1 cellular context compared by ENCODE assay signal in genomic region chr20:58627212-58628072, GRCh38.
TF ChIP-seq lines count a peak whose summit lies in the region.

No MANE protein-coding gene starts in this region.

TF ChIP-seq in K562, 482 proteins besides CTCF, POLR2A, EP300 and RAD21 (continued from another document):
- no peak for TF ChIP-seq IRF9 (tag; IDR thresholded peaks at IDR 0.05)
- no peak for TF ChIP-seq ARNT (IDR thresholded peaks at IDR 0.05)
- TF ChIP-seq ZNF280B (CRISPR knock-in tag; IDR thresholded peaks at IDR 0.05) = no peak
- TF ChIP-seq TCF7 (IDR thresholded peaks at IDR 0.05; ENCODE audit: borderline replicate concordance) = no peak
- TF ChIP-seq, protein P1, sequence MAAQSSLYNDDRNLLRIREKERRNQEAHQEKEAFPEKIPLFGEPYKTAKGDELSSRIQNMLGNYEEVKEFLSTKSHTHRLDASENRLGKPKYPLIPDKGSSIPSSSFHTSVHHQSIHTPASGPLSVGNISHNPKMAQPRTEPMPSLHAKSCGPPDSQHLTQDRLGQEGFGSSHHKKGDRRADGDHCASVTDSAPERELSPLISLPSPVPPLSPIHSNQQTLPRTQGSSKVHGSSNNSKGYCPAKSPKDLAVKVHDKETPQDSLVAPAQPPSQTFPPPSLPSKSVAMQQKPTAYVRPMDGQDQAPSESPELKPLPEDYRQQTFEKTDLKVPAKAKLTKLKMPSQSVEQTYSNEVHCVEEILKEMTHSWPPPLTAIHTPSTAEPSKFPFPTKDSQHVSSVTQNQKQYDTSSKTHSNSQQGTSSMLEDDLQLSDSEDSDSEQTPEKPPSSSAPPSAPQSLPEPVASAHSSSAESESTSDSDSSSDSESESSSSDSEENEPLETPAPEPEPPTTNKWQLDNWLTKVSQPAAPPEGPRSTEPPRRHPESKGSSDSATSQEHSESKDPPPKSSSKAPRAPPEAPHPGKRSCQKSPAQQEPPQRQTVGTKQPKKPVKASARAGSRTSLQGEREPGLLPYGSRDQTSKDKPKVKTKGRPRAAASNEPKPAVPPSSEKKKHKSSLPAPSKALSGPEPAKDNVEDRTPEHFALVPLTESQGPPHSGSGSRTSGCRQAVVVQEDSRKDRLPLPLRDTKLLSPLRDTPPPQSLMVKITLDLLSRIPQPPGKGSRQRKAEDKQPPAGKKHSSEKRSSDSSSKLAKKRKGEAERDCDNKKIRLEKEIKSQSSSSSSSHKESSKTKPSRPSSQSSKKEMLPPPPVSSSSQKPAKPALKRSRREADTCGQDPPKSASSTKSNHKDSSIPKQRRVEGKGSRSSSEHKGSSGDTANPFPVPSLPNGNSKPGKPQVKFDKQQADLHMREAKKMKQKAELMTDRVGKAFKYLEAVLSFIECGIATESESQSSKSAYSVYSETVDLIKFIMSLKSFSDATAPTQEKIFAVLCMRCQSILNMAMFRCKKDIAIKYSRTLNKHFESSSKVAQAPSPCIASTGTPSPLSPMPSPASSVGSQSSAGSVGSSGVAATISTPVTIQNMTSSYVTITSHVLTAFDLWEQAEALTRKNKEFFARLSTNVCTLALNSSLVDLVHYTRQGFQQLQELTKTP (IDR thresholded peaks at IDR 0.05; ENCODE audit: low read depth in 1 of 2, partially characterized antibody in 2 of 2) = no peak
- no peak for TF ChIP-seq ZNF384 (IDR thresholded peaks at IDR 0.05; ENCODE audit: low read depth, low read length)
- TF ChIP-seq PHB (CRISPR knock-in tag; IDR thresholded peaks at IDR 0.05) = no peak
